ENCODE assay signal across 10 cellular contexts in the genomic region with DNA sequence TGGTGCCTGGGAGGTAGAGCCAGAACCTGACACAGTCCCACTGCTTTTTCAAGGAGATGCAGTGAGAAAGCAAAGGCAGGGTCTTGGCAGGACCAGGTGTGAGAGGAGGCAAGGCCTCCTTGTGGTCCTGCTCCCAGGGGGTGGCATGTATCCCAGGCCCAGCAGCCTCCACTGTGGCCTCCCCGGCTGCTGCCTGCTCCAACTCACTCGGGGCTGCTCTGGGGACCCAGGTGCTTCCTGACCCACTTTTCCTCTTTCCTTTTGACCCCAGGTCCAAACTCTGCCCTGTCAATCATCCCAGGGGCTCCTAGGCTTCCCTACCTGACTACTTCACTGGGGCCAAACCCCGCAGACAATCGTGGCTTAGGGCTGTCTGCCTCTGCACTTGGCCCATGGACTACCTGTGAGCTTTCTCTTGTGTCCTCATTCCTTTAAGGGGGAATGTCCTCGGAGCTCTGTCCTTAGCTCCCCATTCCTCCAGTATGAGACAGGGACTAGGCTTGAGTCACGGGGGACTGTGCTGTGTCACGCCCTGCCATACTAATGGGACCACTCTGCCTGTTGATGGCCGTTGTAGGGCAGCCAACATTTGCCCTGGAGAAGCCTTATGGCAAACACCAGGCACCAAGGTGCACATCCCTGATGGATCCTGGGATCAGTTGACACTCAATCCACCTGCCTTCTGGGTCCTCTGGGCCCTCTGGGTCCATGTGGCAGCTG. TPM values are rescaled to one million over a fixed set of nuclear protein-coding genes. Genes with fewer than 3 reads are reported as not detected.
A peak's percentile ranks its signal among the peaks of the same experiment; 100 is the strongest.
DNase-seq lines count a peak whose midpoint lies in the region; ATAC-seq and TF ChIP-seq lines count a peak whose summit lies in the region.
"Had no signal": no experiment of that assay in that cellular context is flagged by ENCODE, and none has a peak within 500 bp of the region (broad histone marks: within the 10 kb centered on the region; RNA-seq: fewer than 3 reads in every experiment).

No MANE protein-coding gene starts in this region.

- H3K4me3 Mint-ChIP-seq in activated naive CD4-positive, alpha-beta T cell treated with anti-CD3 and anti-CD28 coated beads for 36 hours, result peak overlapping the region; percentile 49
- H3K4me3 Mint-ChIP-seq in memory B cell, result peak overlapping the region; percentile 68

- H3K4me1 ChIP-seq in tibial artery, result peaks cover 6 to 98% (median 70%) of the 10 kb centered on the region in 4 donors
- H3K4me1 ChIP-seq: prostate gland had no signal

- TF ChIP-seq CTCF in tibial artery (IDR thresholded peaks at IDR 0.05), result no peak

- CTCF ChIA-PET in activated naive CD4-positive, alpha-beta T cell treated with anti-CD3 and anti-CD28 coated beads for 36 hours (lab: Charles Lee), result no interaction called here

- no peak overlapping the region for H3K4me3 ChIP-seq in tibial artery

- intact Hi-C loops in activated naive CD4-positive, alpha-beta T cell treated with anti-CD3 and anti-CD28 coated beads for 36 hours (cut with micrococcal nuclease), result no loop called here
- intact Hi-C loops in tibial artery (cut with DNase I; ENCODE audit: low total_unique reads), result no loop called here

- no peak for DNase-seq in activated naive CD4-positive, alpha-beta T cell treated with anti-CD3 and anti-CD28 coated beads for 36 hours
- no peak for DNase-seq in activated naive CD4-positive, alpha-beta T cell treated with Interleukin-2 at 50 U/mL for 16 hours
- DNase-seq in memory B cell (ENCODE audit: low spot score in 2 of 2) (no peak), tibial artery (no peak), NCI-H2196 (lab: John Stamatoyannopoulos, UW; ENCODE audit: unreplicated experiment) (no peak)
- DNase-seq: NCI-H1092 had no signal

- no peaks in the 10 kb centered on the region for H3K27me3 ChIP-seq in tibial artery

- no peaks in the 10 kb centered on the region for H3K9me3 ChIP-seq in tibial artery
- H3K9me3 ChIP-seq: prostate gland had no signal

- 77 to 87% (median 81%) methylated on average over 8 of the region's 8 CpGs for WGBS in adipose tissue, 3 donors

- H3K4me1 Mint-ChIP-seq in activated naive CD4-positive, alpha-beta T cell treated with anti-CD3 and anti-CD28 coated beads for 36 hours (ENCODE audit: low read depth), result peaks cover 14% of the 10 kb centered on the region
- peaks cover 15% of the 10 kb centered on the region for H3K4me1 Mint-ChIP-seq in memory B cell

- H3K9me3 Mint-ChIP-seq in activated naive CD4-positive, alpha-beta T cell treated with anti-CD3 and anti-CD28 coated beads for 36 hours, result no peaks in the 10 kb centered on the region
- H3K9me3 Mint-ChIP-seq in memory B cell, result no peaks in the 10 kb centered on the region

- ATAC-seq in memory B cell (ENCODE audit: low read depth), result no peak
- no peak for ATAC-seq in HG02798 (IDR thresholded peaks at IDR 0.05; ENCODE audit: poor library complexity, unreplicated experiment)
- no peak for ATAC-seq in GM21576 (IDR thresholded peaks at IDR 0.05; ENCODE audit: unreplicated experiment)

- H3K27ac Mint-ChIP-seq in activated naive CD4-positive, alpha-beta T cell treated with anti-CD3 and anti-CD28 coated beads for 36 hours, result no peak overlapping the region
- H3K27ac Mint-ChIP-seq in memory B cell, result no peak overlapping the region

- no peaks in the 10 kb centered on the region for H3K27me3 Mint-ChIP-seq in activated naive CD4-positive, alpha-beta T cell treated with anti-CD3 and anti-CD28 coated beads for 36 hours (ENCODE audit: low read depth)
- H3K27me3 Mint-ChIP-seq in memory B cell, result peaks cover 7% of the 10 kb centered on the region

- H3K36me3 ChIP-seq in tibial artery, result peaks cover 0 to 14% (median 12%) of the 10 kb centered on the region in 3 donors
- H3K36me3 ChIP-seq: prostate gland had no signal

- H3K36me3 Mint-ChIP-seq in activated naive CD4-positive, alpha-beta T cell treated with anti-CD3 and anti-CD28 coated beads for 36 hours (ENCODE audit: low read depth), result no peaks in the 10 kb centered on the region
- no peaks in the 10 kb centered on the region for H3K36me3 Mint-ChIP-seq in memory B cell

- H3K27ac ChIP-seq in adipose tissue (ENCODE audit: low read depth, low read length), result peak overlapping the region; percentile 23
- H3K27ac ChIP-seq in tibial artery, result peak overlapping the region; percentile 98 to 100

RNA-seq across cellular contexts. Expression of gene AEBP1, which starts 1.1 kb away (rescaled TPM):
- 10 to 100 TPM; 10.1 to 10.8 TPM for total RNA-seq in activated naive CD4-positive, alpha-beta T cell treated with anti-CD3 and anti-CD28 coated beads for 36 hours
- 10 to 100 TPM; 10.2 to 71.6 (median 65.6) TPM for polyA plus RNA-seq in adipose tissue

RNA-seq across cellular contexts. Expression of gene POLD2, which starts 20.3 kb away (rescaled TPM):
- 100 to 1,000 TPM; 261 to 270 TPM for total RNA-seq in activated naive CD4-positive, alpha-beta T cell treated with anti-CD3 and anti-CD28 coated beads for 36 hours
- polyA plus RNA-seq in adipose tissue, result 100 to 1,000 TPM in 1 of 3 donors, 10 to 100 TPM in 2; 51.4 to 116 (median 96.0) TPM

RNA-seq across cellular contexts. Expression of gene POLM, which starts 20.7 kb away (rescaled TPM):
- 10 to 100 TPM; 27.1 to 29.4 TPM for total RNA-seq in activated naive CD4-positive, alpha-beta T cell treated with anti-CD3 and anti-CD28 coated beads for 36 hours
- polyA plus RNA-seq in adipose tissue, result 10 to 100 TPM in 2 of 3 donors, 1 to 10 TPM in 1; 8.8 to 13.9 (median 11.3) TPM

RNA-seq across cellular contexts. Expression of gene PGAM2, which starts 37.6 kb away (rescaled TPM):
- total RNA-seq in activated naive CD4-positive, alpha-beta T cell treated with anti-CD3 and anti-CD28 coated beads for 36 hours, result under 1 TPM in 1 of 2 experiments, not detected in 1; 0.24 TPM
- 1 to 10 TPM; 1.3 to 5.4 (median 2.1) TPM for polyA plus RNA-seq in adipose tissue

RNA-seq across cellular contexts. Expression of gene MYL7, which starts 38.1 kb away (rescaled TPM):
- not detected for total RNA-seq in activated naive CD4-positive, alpha-beta T cell treated with anti-CD3 and anti-CD28 coated beads for 36 hours
- polyA plus RNA-seq in adipose tissue, result 10 to 100 TPM in 1 of 3 donors, under 1 TPM in 2; 0.15 to 57.8 (median 0.18) TPM
- total RNA-seq: prostate gland had no signal
